Comparison of ENCODE assay signal across 8 cellular contexts in genomic region chr12:76030378-76031080, GRCh38. TPM values are rescaled to one million over a fixed set of nuclear protein-coding genes. Genes with fewer than 3 reads are reported as not detected.
A peak's percentile ranks its signal among the peaks of the same experiment; 100 is the strongest.
DNase-seq lines count a peak whose midpoint lies in the region; ATAC-seq, FAIRE-seq and TF ChIP-seq lines count a peak whose summit lies in the region.

No MANE protein-coding gene starts in this region.

- no peaks in the 10 kb centered on the region for H3K36me3 ChIP-seq in Caco-2 (ENCODE audit: control insufficient read depth, insufficient read depth, low read length)
- no peaks in the 10 kb centered on the region for H3K36me3 ChIP-seq in iPS-15b (ENCODE audit: control insufficient read depth, insufficient read depth, low read length)
- H3K36me3 ChIP-seq in small intestine (ENCODE audit: control insufficient read depth in 2 of 2, insufficient read depth in 2 of 2, low read length in 2 of 2): no peaks in the 10 kb centered on the region

- no peak for FAIRE-seq in small intestine (lab: Jason Lieb, UNC)

- ATAC-seq in HG03175 (IDR thresholded peaks at IDR 0.05; ENCODE audit: unreplicated experiment) (peak; percentile 18), HG02623 (IDR thresholded peaks at IDR 0.05; ENCODE audit: unreplicated experiment) (no peak), HG03342 (IDR thresholded peaks at IDR 0.05; ENCODE audit: unreplicated experiment) (no peak)

- no peaks in the 10 kb centered on the region for H3K27me3 Mint-ChIP-seq in Caco-2 (ENCODE audit: insufficient read depth, unreplicated experiment)

- DNase-seq in Caco-2 (peak in 1 of 2 experiments; percentile 35), SW480 (ENCODE audit: low spot score) (peak; percentile 61), astrocyte of the spinal cord (ENCODE audit: low read depth, low spot score) (no peak), small intestine (peak; percentile 32)

- H3K4me1 Mint-ChIP-seq in Caco-2 (ENCODE audit: low read depth, unreplicated experiment): peaks cover 20% of the 10 kb centered on the region

- no peaks in the 10 kb centered on the region for H3K27me3 ChIP-seq in Caco-2 (replicated peaks; ENCODE audit: control insufficient read depth, insufficient read depth, low read length)
- H3K27me3 ChIP-seq in iPS-15b (ENCODE audit: control insufficient read depth, insufficient read depth, low read length): no peaks in the 10 kb centered on the region
- no peaks in the 10 kb centered on the region for H3K27me3 ChIP-seq in small intestine (ENCODE audit: control insufficient read depth in 2 of 2, insufficient read depth in 2 of 2, low read length in 2 of 2)

- peak overlapping the region; percentile 66 to 99 for H3K27ac ChIP-seq in small intestine (ENCODE audit: low read depth in 1 of 2, low read length in 1 of 2)

- H3K4me1 ChIP-seq in Caco-2 (peaks cover 21% of the 10 kb centered on the region), iPS-15b (ENCODE audit: control insufficient read depth, insufficient read depth, low read length) (peaks cover 5% of the 10 kb centered on the region), small intestine (ENCODE audit: control insufficient read depth in 2 of 2, insufficient read depth in 1 of 2, low read depth in 1 of 2, low read length in 1 of 2) (peaks cover 0 to 2% of the 10 kb centered on the region in 2 donors)

- H3K4me3 ChIP-seq in Caco-2 (ENCODE audit: low read depth, low read length): peak overlapping the region; percentile 97
- H3K4me3 ChIP-seq in astrocyte of the spinal cord (ENCODE audit: low read depth, low read length): peak overlapping the region; percentile 98
- H3K4me3 ChIP-seq in iPS-15b (ENCODE audit: low read depth, low read length): peak overlapping the region; percentile 94
- H3K4me3 ChIP-seq in small intestine (ENCODE audit: low read depth in 1 of 2, low read length in 2 of 2): peak overlapping the region; percentile 69 to 75

- H3K27ac Mint-ChIP-seq in Caco-2 (ENCODE audit: unreplicated experiment): peak overlapping the region; percentile 90

- H3K4me3 Mint-ChIP-seq in Caco-2 (ENCODE audit: unreplicated experiment): peak overlapping the region; percentile 86

- WGBS in small intestine, 3 donors: 0% methylated on average over 32 to 40 of the region's 40 CpGs

- peaks cover 76% of the 10 kb centered on the region for H3K36me3 Mint-ChIP-seq in Caco-2 (ENCODE audit: insufficient read depth, unreplicated experiment)

- no TSS peak for BruUV-seq in Caco-2 (replicated peaks; lab: Mats Ljungman, UMichigan)

- CTCF ChIA-PET in Caco-2 (lab: Charles Lee): interaction anchor here (1.2 to 2.8 kb wide), 6 partner anchors 40 to 519 kb away, joined by 3 to 18 read pairs (median 9); partner anchors contain the start of gene KRR1

- intact Hi-C loops in Caco-2 (cut with micrococcal nuclease; ENCODE audit: unreplicated experiment): loop anchor here (1.0 to 5.0 kb wide), 12 partner anchors 40 to 470 kb away; no protein-coding TSS in a partner anchor

- POLR2A ChIA-PET in Caco-2 (lab: Charles Lee): interaction anchor here (1.1 to 2.3 kb wide), 6 partner anchors 10 to 519 kb away, joined by 3 to 18 read pairs (median 6); partner anchors contain the start of gene KRR1

- H3K9me3 ChIP-seq in Caco-2 (no peaks in the 10 kb centered on the region), iPS-15b (ENCODE audit: control insufficient read depth, insufficient read depth, low read length) (no peaks in the 10 kb centered on the region), small intestine (ENCODE audit: control insufficient read depth, low read depth) (no peaks in the 10 kb centered on the region)

- TF ChIP-seq CTCF in Caco-2 (IDR thresholded peaks at IDR 0.05; ENCODE audit: insufficient read depth in 1 of 2, low read depth in 1 of 2, low read length in 1 of 2, severe bottlenecking in 1 of 2, unreplicated experiment in 1 of 2): no peak
- no peak for TF ChIP-seq CTCF in astrocyte of the spinal cord (IDR thresholded peaks at IDR 0.05; ENCODE audit: low read depth, low read length)

- no peaks in the 10 kb centered on the region for H3K9me3 Mint-ChIP-seq in Caco-2 (ENCODE audit: unreplicated experiment)

- in situ Hi-C loops in astrocyte of the spinal cord (cut with HindIII; ENCODE audit: low sequenced_read_pairs): no loop called here

- peak overlapping the region; percentile 80 for H3K9ac ChIP-seq in iPS-15b (ENCODE audit: low read depth, low read length)

RNA-seq across cellular contexts. Expression of gene PHLDA1, which starts 1.0 kb away (rescaled TPM):
- total RNA-seq in Caco-2 (2022): 46.2 and 47.2 TPM in 2 replicates
- 10 to 100 TPM in 1 of 3 donors, 1 to 10 TPM in 1, under 1 TPM in 1; 0.22 to 10.7 (median 2.2) TPM for polyA plus RNA-seq in small intestine

RNA-seq across cellular contexts. Expression of gene NAP1L1, which starts 54.0 kb away (rescaled TPM):
- 696 and 711 TPM in 2 replicates for total RNA-seq in Caco-2 (2022)
- polyA plus RNA-seq in small intestine: 100 to 1,000 TPM in 1 of 3 donors, 10 to 100 TPM in 2; 13.0 to 147 (median 99.7) TPM
